Comparison of ENCODE assay signal across 22 cellular contexts in the genomic region with DNA sequence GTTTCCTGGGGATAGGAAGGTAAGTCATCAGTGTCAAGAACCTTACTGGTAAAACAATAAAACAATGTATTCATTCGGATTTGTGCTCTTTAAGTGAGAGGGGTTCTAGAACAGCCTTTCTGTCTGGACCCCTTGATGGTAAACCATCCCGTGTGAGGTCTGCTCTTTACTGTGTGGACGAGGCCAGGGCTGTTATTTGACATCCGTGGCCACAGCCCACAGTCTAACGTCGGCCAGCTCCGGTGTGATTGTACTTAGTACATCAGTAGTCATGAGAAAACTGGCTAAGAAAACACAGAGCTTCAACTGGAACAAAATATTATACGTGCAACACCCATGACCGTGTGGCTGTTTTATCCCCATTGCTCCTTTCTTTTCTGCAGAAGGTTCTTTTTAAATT.
DNase-seq lines count a peak whose midpoint lies in the region; ATAC-seq and TF ChIP-seq lines count a peak whose summit lies in the region.
"Had no signal": no experiment of that assay in that cellular context is flagged by ENCODE, and none has a peak within 500 bp of the region (broad histone marks: within the 10 kb centered on the region; RNA-seq: fewer than 3 reads in every experiment).

No MANE protein-coding gene starts in this region.

- H3K4me3 ChIP-seq in GM12865 (ENCODE audit: low read depth, low read length): no peak overlapping the region
- H3K4me3 ChIP-seq: skin epidermis, uterus had no signal

- peaks cover 81% of the 10 kb centered on the region for H3K4me1 Mint-ChIP-seq in activated T-cell treated with anti-CD3 and anti-CD28 coated beads, Interleukin-2, amount 50 U/mL, for 72 hours (ENCODE audit: low read depth)
- H3K4me1 Mint-ChIP-seq in activated naive CD8-positive, alpha-beta T cell (ENCODE audit: low read depth): peaks cover 57% of the 10 kb centered on the region
- H3K4me1 Mint-ChIP-seq: nephron had no signal

- DNase-seq in activated T-cell treated with anti-CD3 and anti-CD28 coated beads, Interleukin-2, amount 50 U/mL, for 72 hours: no peak
- no peak for DNase-seq in activated T-cell treated with anti-CD3 and anti-CD28 coated beads, Interleukin-2, amount 50 U/mL, for 48 hours
- DNase-seq in GM12865 (ENCODE audit: low read depth): peak; percentile 24
- no peak for DNase-seq in sciatic nerve (ENCODE audit: low spot score)
- DNase-seq in stimulated activated CD4-positive, alpha-beta T cell treated with anti-CD3 and anti-CD28 coated beads, Interleukin-2, amount 100 ng/mL, for 24 hours: no peak
- DNase-seq in superior temporal gyrus (ENCODE audit: extremely low spot score): no peak
- DNase-seq in activated gamma-delta T cell (lab: John Stamatoyannopoulos, UW): no peak
- DNase-seq: CD4-positive, CD25-positive, alpha-beta regulatory T cell; cortex of kidney; DMS153; islet precursor cell; mammary epithelial cell; NCI-H1694; NCI-H226; stimulated activated CD4-positive, alpha-beta T cell treated with anti-CD3 and anti-CD28 coated beads, Interleukin-2, amount 100 ng/mL, for 48 hours; T1000; uterus had no signal

- no peak for ATAC-seq in activated T-cell treated with anti-CD3 and anti-CD28 coated beads, Interleukin-2, amount 50 U/mL, for 72 hours (replicated peaks in 1 of 2)
- ATAC-seq in sciatic nerve: peak; percentile 36
- ATAC-seq: Panc1 had no signal

- peak overlapping the region; percentile 95 for H3K27ac Mint-ChIP-seq in activated T-cell treated with anti-CD3 and anti-CD28 coated beads, Interleukin-2, amount 50 U/mL, for 72 hours
- peak overlapping the region; percentile 99 for H3K27ac Mint-ChIP-seq in activated naive CD8-positive, alpha-beta T cell
- H3K27ac Mint-ChIP-seq: nephron had no signal

- intact Hi-C loops in sciatic nerve (cut with DNase I): no loop called here

- TF ChIP-seq CTCF in GM12865 (IDR thresholded peaks at IDR 0.05; ENCODE audit: insufficient read depth, low read depth, low read length, missing control alignments): no peak

- H3K4me3 Mint-ChIP-seq in activated T-cell treated with anti-CD3 and anti-CD28 coated beads, Interleukin-2, amount 50 U/mL, for 72 hours: peak overlapping the region in 1 of 2 donors; percentile 80
- peak overlapping the region; percentile 17 for H3K4me3 Mint-ChIP-seq in activated naive CD8-positive, alpha-beta T cell
- H3K4me3 Mint-ChIP-seq: nephron had no signal

- H3K36me3 Mint-ChIP-seq in activated T-cell treated with anti-CD3 and anti-CD28 coated beads, Interleukin-2, amount 50 U/mL, for 72 hours (ENCODE audit: insufficient read depth in 2 of 2): peaks cover 1 to 3% of the 10 kb centered on the region in 2 donors
- H3K36me3 Mint-ChIP-seq in activated naive CD8-positive, alpha-beta T cell: peaks cover 2% of the 10 kb centered on the region
- H3K36me3 Mint-ChIP-seq: CD4-positive, CD25-positive, alpha-beta regulatory T cell; IgD-negative memory B cell had no signal

- peaks cover 0 to 3% of the 10 kb centered on the region in 2 donors for H3K9me3 Mint-ChIP-seq in activated T-cell treated with anti-CD3 and anti-CD28 coated beads, Interleukin-2, amount 50 U/mL, for 72 hours
- no peaks in the 10 kb centered on the region for H3K9me3 Mint-ChIP-seq in activated naive CD8-positive, alpha-beta T cell (ENCODE audit: low read depth)
- H3K9me3 Mint-ChIP-seq: IgD-negative memory B cell, nephron had no signal

- H3K27me3 Mint-ChIP-seq in activated T-cell treated with anti-CD3 and anti-CD28 coated beads, Interleukin-2, amount 50 U/mL, for 72 hours (ENCODE audit: low read depth): no peaks in the 10 kb centered on the region
- H3K27me3 Mint-ChIP-seq in activated naive CD8-positive, alpha-beta T cell: no peaks in the 10 kb centered on the region
